Comparison of ENCODE assay signal across 28 cellular contexts in the genomic region with DNA sequence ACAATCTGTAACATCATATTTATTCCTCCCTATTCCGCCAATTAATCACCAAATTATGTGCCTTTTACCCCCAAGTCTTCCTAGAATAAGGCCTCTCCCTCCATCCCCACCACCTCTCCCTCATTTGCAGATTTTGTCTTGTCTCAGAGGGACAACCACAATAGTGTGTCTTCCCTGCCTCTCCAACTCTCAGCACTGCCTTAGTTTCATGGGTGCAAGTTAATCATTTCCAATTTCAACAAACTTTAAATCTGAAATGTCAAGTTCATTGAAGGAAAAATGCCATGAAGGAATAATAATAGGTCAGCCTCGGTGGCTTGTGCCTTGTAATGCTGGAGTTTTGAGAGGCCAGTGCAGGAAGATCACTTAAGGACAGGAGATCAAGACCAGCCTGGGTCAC. TPM values are rescaled to one million over a fixed set of nuclear protein-coding genes. Genes with fewer than 3 reads are reported as not detected.
"Had no signal": no experiment of that assay in that cellular context is flagged by ENCODE, and none has a peak within 500 bp of the region (broad histone marks: within the 10 kb centered on the region; RNA-seq: fewer than 3 reads in every experiment).

No MANE protein-coding gene starts in this region.

- ATAC-seq: esophagus mucosa; gastrocnemius medialis; naive thymus-derived CD8-positive, alpha-beta T cell; sciatic nerve; stimulated activated naive CD8-positive, alpha-beta T cell treated with anti-CD3 and anti-CD28 coated beads, Interleukin-15, Interleukin-2, amounts not matched to agents 100 U/mL and 50 U/mL, for 24 hours had no signal

- H3K27ac ChIP-seq: colonic mucosa, epithelial cell of prostate, gastrocnemius medialis, ovary, testis, tibial artery, upper lobe of left lung had no signal

- H3K27me3 Mint-ChIP-seq: dendritic cell treated with granulocyte-macrophage colony-stimulating factor and Interleukin-4, amounts not matched to agents 40 ng/mL and 50 ng/mL, for 4 days; memory B cell; naive thymus-derived CD8-positive, alpha-beta T cell had no signal

- H3K4me3 ChIP-seq: colonic mucosa, gastrocnemius medialis, lung, ovary, smooth muscle cell, testis, tibial artery, upper lobe of left lung had no signal

- H3K27me3 ChIP-seq: colonic mucosa, gastrocnemius medialis, ovary, testis, tibial artery, upper lobe of left lung had no signal

- H3K4me1 Mint-ChIP-seq: mesothelial cell of epicardium, nephron progenitor cell had no signal

- H3K9me3 ChIP-seq: colonic mucosa, gastrocnemius medialis, ovary, testis, tibial artery, upper lobe of left lung had no signal

- H3K4me3 Mint-ChIP-seq: dendritic cell treated with granulocyte-macrophage colony-stimulating factor and Interleukin-4, amounts not matched to agents 40 ng/mL and 50 ng/mL, for 4 days; endodermal cell; memory B cell; mesothelial cell of epicardium; naive thymus-derived CD8-positive, alpha-beta T cell; nephron progenitor cell had no signal

- H3K27ac Mint-ChIP-seq: dendritic cell treated with granulocyte-macrophage colony-stimulating factor and Interleukin-4, amounts not matched to agents 40 ng/mL and 50 ng/mL, for 4 days; endodermal cell; memory B cell; mesothelial cell of epicardium; nephron progenitor cell had no signal

- H3K4me2 ChIP-seq: smooth muscle cell had no signal

- H3K9me3 Mint-ChIP-seq: endodermal cell; mesothelial cell of epicardium; naive thymus-derived CD8-positive, alpha-beta T cell; nephron progenitor cell had no signal

- DNase-seq: colonic mucosa; effector CD8-positive, alpha-beta T cell; endodermal cell; foreskin fibroblast; gastrocnemius medialis; head of caudate nucleus; naive thymus-derived CD8-positive, alpha-beta T cell; nephron progenitor cell; occipital lobe; ovary; posterior cingulate gyrus; stimulated activated CD4-positive, alpha-beta T cell treated with anti-CD3 and anti-CD28 coated beads, Interleukin-12 subunit alpha, Interleukin-12 subunit beta, amount 100 ng/mL, for 4 hours; stimulated activated CD4-positive, alpha-beta T cell treated with anti-CD3 and anti-CD28 coated beads, Interleukin-1b, Interleukin-23, amount 100 ng/mL, for 48 hours; stimulated activated CD4-positive, alpha-beta T cell treated with anti-CD3 and anti-CD28 coated beads, Interleukin-4, amount 100 ng/mL, for 1 hour; stimulated activated CD8-positive, alpha-beta memory T cell treated with anti-CD3 and anti-CD28 coated beads, Interleukin-4, amount 100 ng/mL, for 48 hours; stimulated activated naive CD8-positive, alpha-beta T cell treated with anti-CD3 and anti-CD28 coated beads, Interleukin-15, Interleukin-2, amounts not matched to agents 100 U/mL and 50 U/mL, for 24 hours; substantia nigra; testis; tibial artery; upper lobe of left lung had no signal

- H3K36me3 ChIP-seq: colonic mucosa, ovary had no signal

- H3K4me1 ChIP-seq: colonic mucosa, gastrocnemius medialis, testis, tibial artery had no signal

RNA-seq across cellular contexts. Expression of a gene that starts 33.2 kb away (rescaled TPM):
- total RNA-seq: naive thymus-derived CD8-positive, alpha-beta T cell had no signal
